Comparison of ENCODE assay signal across 7 cellular contexts in genomic region chr5:75512383-75513074, GRCh38. TPM values are rescaled to one million over a fixed set of nuclear protein-coding genes. Genes with fewer than 3 reads are reported as not detected.
DNase-seq lines count a peak whose midpoint lies in the region; ATAC-seq and TF ChIP-seq lines count a peak whose summit lies in the region.

No MANE protein-coding gene starts in this region.

- no peak overlapping the region for H3K4me2 ChIP-seq in neuronal stem cell (ENCODE audit: insufficient read depth, low read length, poor library complexity, severe bottlenecking)

- no peak overlapping the region for H3K23ac ChIP-seq in neuronal stem cell (ENCODE audit: low read depth, low read length, poor library complexity)

- H3K9me3 ChIP-seq in duodenal mucosa (ENCODE audit: control insufficient read depth in 1 of 2, low read length in 2 of 2) (no peaks in the 10 kb centered on the region), neuronal stem cell (replicated peaks in 1 of 2; ENCODE audit: control insufficient read depth in 2 of 2, insufficient read depth in 1 of 2, low read depth in 1 of 2, low read length in 2 of 2) (peaks cover 0 to 11% of the 10 kb centered on the region in 2 donors)

- peak; percentile 72 for DNase-seq in NOMO-1 treated with DMSO at 0.1 percent for 48 hours (lab: John Stamatoyannopoulos, UW; ENCODE audit: unreplicated experiment)
- no peak for DNase-seq in neuronal stem cell (ENCODE audit: low spot score)
- no peak for DNase-seq in HuH-7 (ENCODE audit: low spot score)

- H3K27me3 ChIP-seq in duodenal mucosa (ENCODE audit: control insufficient read depth in 1 of 2, insufficient read depth in 2 of 2, low read length in 2 of 2) (no peaks in the 10 kb centered on the region), neuronal stem cell (ENCODE audit: control insufficient read depth in 3 of 3, insufficient read depth in 3 of 3, low read depth in 1 of 3, low read length in 3 of 3) (no peaks in the 10 kb centered on the region)

- H2BK5ac ChIP-seq in neuronal stem cell (ENCODE audit: low read length): no peak overlapping the region

- H3K4ac ChIP-seq in neuronal stem cell (ENCODE audit: low read length): no peak overlapping the region

- H4K91ac ChIP-seq in neuronal stem cell (ENCODE audit: low read depth, low read length, poor library complexity): no peak overlapping the region

- peak overlapping the region; percentile 73 to 82 for H3K9ac ChIP-seq in duodenal mucosa (ENCODE audit: low read depth in 1 of 2, low read length in 2 of 2)
- H3K9ac ChIP-seq in neuronal stem cell (ENCODE audit: low read depth, low read length, poor library complexity): no peak overlapping the region

- no peak overlapping the region for H4K8ac ChIP-seq in neuronal stem cell (ENCODE audit: low read depth, low read length)

- peak overlapping the region; percentile 94 for H2AFZ ChIP-seq in neuronal stem cell (ENCODE audit: low read length)

- no CpG with 5 or more reads among the region's 16 CpGs for WGBS in neuronal stem cell (ENCODE audit: extremely low coverage in 2 of 2, insufficient read length in 2 of 2, insufficient replicate concordance in 1 of 2), 2 donors

- peaks cover 22 to 33% of the 10 kb centered on the region in 2 donors for H3K4me1 ChIP-seq in duodenal mucosa (ENCODE audit: control insufficient read depth in 1 of 2, insufficient read depth in 2 of 2, low read length in 2 of 2)
- H3K4me1 ChIP-seq in neuronal stem cell (ENCODE audit: control insufficient read depth in 2 of 2, insufficient read depth in 1 of 2, low read depth in 1 of 2, low read length in 2 of 2): peaks cover 0 to 8% of the 10 kb centered on the region in 2 donors

- no peak overlapping the region for H3K18ac ChIP-seq in neuronal stem cell (ENCODE audit: low read length)

- no peaks in the 10 kb centered on the region for H3K36me3 ChIP-seq in duodenal mucosa (ENCODE audit: control insufficient read depth in 1 of 2, insufficient read depth in 2 of 2, low read length in 2 of 2)
- peaks cover 0 to 3% of the 10 kb centered on the region in 2 donors for H3K36me3 ChIP-seq in neuronal stem cell (replicated peaks in 1 of 2; ENCODE audit: control insufficient read depth in 2 of 2, insufficient read depth in 2 of 2, low read length in 2 of 2)

- H3K79me1 ChIP-seq in neuronal stem cell (ENCODE audit: low read depth, low read length): no peaks in the 10 kb centered on the region

- no peak overlapping the region for H2BK15ac ChIP-seq in neuronal stem cell (ENCODE audit: low read length)

- H2BK12ac ChIP-seq in neuronal stem cell (ENCODE audit: low read length): no peak overlapping the region

- H2BK120ac ChIP-seq in neuronal stem cell (ENCODE audit: low read depth, low read length): no peak overlapping the region

- no peak for ATAC-seq in HG03175 (IDR thresholded peaks at IDR 0.05; ENCODE audit: unreplicated experiment)
- ATAC-seq in GM18868 (IDR thresholded peaks at IDR 0.05; ENCODE audit: unreplicated experiment): no peak

- TF ChIP-seq CTCF in GM12875 (IDR thresholded peaks at IDR 0.05; ENCODE audit: borderline replicate concordance, insufficient read depth, low read depth, low read length): no peak

- H3K27ac ChIP-seq in duodenal mucosa (ENCODE audit: low read depth, low read length) (peak overlapping the region; percentile 76), neuronal stem cell (replicated peaks; ENCODE audit: low read length) (no peak overlapping the region)

- no peak overlapping the region for H3K14ac ChIP-seq in neuronal stem cell (ENCODE audit: low read length)

- H3K4me3 ChIP-seq in GM12875 (ENCODE audit: low read depth, low read length) (peak overlapping the region; percentile 96), duodenal mucosa (ENCODE audit: low read depth in 1 of 2, low read length in 2 of 2) (peak overlapping the region; percentile 93 to 97), neuronal stem cell (ENCODE audit: low read length in 2 of 2) (peak overlapping the region in 1 of 2 donors; percentile 85)

- no peak overlapping the region for H2AK5ac ChIP-seq in neuronal stem cell (ENCODE audit: low read depth, low read length)

RNA-seq across cellular contexts. Expression of gene POLK, which starts 0.8 kb away (rescaled TPM):
- 11.2 TPM for polyA plus RNA-seq in neuronal stem cell (2013, experiment 1 of 2)
- polyA plus RNA-seq in neuronal stem cell (2013, experiment 2 of 2): 11.2 TPM

RNA-seq across cellular contexts. Expression of gene CERT1, which starts 1.1 kb away (rescaled TPM):
- 23.2 TPM for polyA plus RNA-seq in neuronal stem cell (2013, experiment 1 of 2)
- polyA plus RNA-seq in neuronal stem cell (2013, experiment 2 of 2): 22.3 TPM
